ENCODE assay signal across 31 cellular contexts in the genomic region with DNA sequence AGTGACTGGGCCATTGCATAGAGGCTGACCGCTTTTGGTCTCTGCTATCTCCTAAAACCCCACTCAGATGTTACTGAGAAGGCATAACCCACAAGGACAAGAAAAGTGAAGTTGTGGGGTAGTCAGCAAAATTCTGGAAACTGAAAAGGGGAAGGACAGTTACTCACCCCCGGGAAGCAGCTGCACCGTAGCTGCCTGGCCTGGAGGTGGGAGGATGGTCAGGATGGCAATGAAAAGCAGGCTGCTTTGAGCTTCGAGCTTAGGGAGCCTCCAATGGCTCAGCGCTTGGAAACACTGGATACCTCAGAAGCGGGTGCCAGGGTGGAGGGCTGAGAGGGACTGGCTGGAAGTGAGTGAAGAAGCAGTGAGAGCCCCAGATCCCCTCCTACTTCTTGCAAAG. TPM values are rescaled to one million over a fixed set of nuclear protein-coding genes. Genes with fewer than 3 reads are reported as not detected.
DNase-seq lines count a peak whose midpoint lies in the region; ATAC-seq lines count a peak whose summit lies in the region.
"Had no signal": no experiment of that assay in that cellular context is flagged by ENCODE, and none has a peak within 500 bp of the region (broad histone marks: within the 10 kb centered on the region; RNA-seq: fewer than 3 reads in every experiment).

No MANE protein-coding gene starts in this region.

- DNase-seq in GF-D8 (lab: John Stamatoyannopoulos, UW), result peak; percentile 41
- DNase-seq in MV-4-11 (lab: John Stamatoyannopoulos, UW), result peak; percentile 94
- peak; percentile 77 for DNase-seq in SKM-1 treated with dmso at 0.1 percent for 144 hours (lab: John Stamatoyannopoulos, UW; ENCODE audit: unreplicated experiment)
- DNase-seq in naive thymus-derived CD4-positive, alpha-beta T cell, result no peak
- DNase-seq in HCEC 1CT, result no peak
- DNase-seq in activated T-helper 1 cell treated with anti-CD3 and anti-CD28 coated beads, Interleukin-12 subunit alpha, Interleukin-12 subunit beta, Interleukin-2, Interleukin-4 antibody, amounts not matched to agents 30 ng/mL and 10 ng/mL and 1 ng/mL, durations not matched to agents 14 hours and 24 hours and 36 hours (ENCODE audit: low spot score), result no peak
- DNase-seq: activated CD4-positive, alpha-beta T cell treated with anti-CD3 and anti-CD28 coated beads for 1 hour; activated CD8-positive, alpha-beta memory T cell treated with anti-CD3 and anti-CD28 coated beads, Interleukin-2, amount 50 U/mL, for 48 hours; activated CD8-positive, alpha-beta T cell treated with anti-CD3 and anti-CD28 coated beads for 36 hours; amniotic stem cell; cerebellar nuclear complex; COR-L47; foreskin fibroblast; heart left ventricle; NCI-H1417; NCI-H2029; NCI-H524 treated with DMSO at 0.1 percent for 48 hours; stimulated activated CD4-positive, alpha-beta T cell treated with anti-CD3 and anti-CD28 coated beads, Interleukin-2, amount 100 ng/mL, for 48 hours; T-helper 1 cell had no signal

- CTCF ChIA-PET in naive thymus-derived CD4-positive, alpha-beta T cell (lab: Charles Lee), result no interaction called here

- H3K27me3 ChIP-seq in naive thymus-derived CD4-positive, alpha-beta T cell (ENCODE audit: control insufficient read depth in 2 of 2, insufficient read depth in 2 of 2, low read length in 2 of 2), result no peaks in the 10 kb centered on the region
- H3K27me3 ChIP-seq: SJSA1, tibial artery had no signal

- H3K27ac ChIP-seq in naive thymus-derived CD4-positive, alpha-beta T cell (ENCODE audit: low read depth, low read length), result no peak overlapping the region
- H3K27ac ChIP-seq: heart left ventricle, SJSA1, tibial artery had no signal

- H3K27ac Mint-ChIP-seq in naive thymus-derived CD4-positive, alpha-beta T cell, result no peak overlapping the region
- no peak overlapping the region for H3K27ac Mint-ChIP-seq in activated T-helper 1 cell treated with anti-CD3 and anti-CD28 coated beads, Interleukin-12 subunit alpha, Interleukin-12 subunit beta, Interleukin-2, Interleukin-4 antibody, amounts not matched to agents 30 ng/mL and 10 ng/mL and 1 ng/mL, durations not matched to agents 14 hours and 24 hours and 36 hours
- H3K27ac Mint-ChIP-seq: activated CD8-positive, alpha-beta T cell treated with anti-CD3 and anti-CD28 coated beads for 36 hours; activated naive CD4-positive, alpha-beta T cell treated with anti-CD3 and anti-CD28 coated beads, Interleukin-2, amount 50 U/mL, for 24 hours; activated T-helper 17 cell treated with anti-CD3 and anti-CD28 coated beads, Interleukin-2, amount 50 U/mL, for 72 hours; brain; IgD-negative memory B cell; mesothelial cell of epicardium had no signal

- H3K36me3 ChIP-seq in naive thymus-derived CD4-positive, alpha-beta T cell (ENCODE audit: control insufficient read depth in 2 of 3, insufficient read depth in 3 of 3, low read length in 3 of 3), result no peaks in the 10 kb centered on the region
- H3K36me3 ChIP-seq: heart left ventricle, SJSA1, tibial artery had no signal

- POLR2A ChIA-PET in naive thymus-derived CD4-positive, alpha-beta T cell (lab: Charles Lee), result no interaction called here

- H3K9me3 ChIP-seq in naive thymus-derived CD4-positive, alpha-beta T cell (ENCODE audit: control insufficient read depth in 2 of 3, low read length in 3 of 3), result peaks cover 0 to 5% (median 0%) of the 10 kb centered on the region in 3 experiments
- H3K9me3 ChIP-seq: SJSA1 had no signal

- H3K4me3 Mint-ChIP-seq in naive thymus-derived CD4-positive, alpha-beta T cell, result no peak overlapping the region
- no peak overlapping the region for H3K4me3 Mint-ChIP-seq in activated T-helper 1 cell treated with anti-CD3 and anti-CD28 coated beads, Interleukin-12 subunit alpha, Interleukin-12 subunit beta, Interleukin-2, Interleukin-4 antibody, amounts not matched to agents 30 ng/mL and 10 ng/mL and 1 ng/mL, durations not matched to agents 14 hours and 24 hours and 36 hours
- H3K4me3 Mint-ChIP-seq: activated CD8-positive, alpha-beta T cell treated with anti-CD3 and anti-CD28 coated beads for 36 hours; activated naive CD4-positive, alpha-beta T cell treated with anti-CD3 and anti-CD28 coated beads, Interleukin-2, amount 50 U/mL, for 24 hours; activated T-helper 17 cell treated with anti-CD3 and anti-CD28 coated beads, Interleukin-2, amount 50 U/mL, for 72 hours; brain; mesothelial cell of epicardium had no signal

- intact Hi-C loops in naive thymus-derived CD4-positive, alpha-beta T cell (cut with micrococcal nuclease), result no loop called here
- intact Hi-C loops in activated T-helper 1 cell treated with anti-CD3 and anti-CD28 coated beads, Interleukin-12 subunit alpha, Interleukin-12 subunit beta, Interleukin-2, Interleukin-4 antibody, amounts not matched to agents 30 ng/mL and 10 ng/mL and 1 ng/mL, durations not matched to agents 14 hours and 24 hours and 36 hours (cut with micrococcal nuclease), result no loop called here

- peaks cover 0 to 19% (median 0%) of the 10 kb centered on the region in 5 donors for H3K36me3 Mint-ChIP-seq in naive thymus-derived CD4-positive, alpha-beta T cell
- peaks cover 12% of the 10 kb centered on the region for H3K36me3 Mint-ChIP-seq in activated T-helper 1 cell treated with anti-CD3 and anti-CD28 coated beads, Interleukin-12 subunit alpha, Interleukin-12 subunit beta, Interleukin-2, Interleukin-4 antibody, amounts not matched to agents 30 ng/mL and 10 ng/mL and 1 ng/mL, durations not matched to agents 14 hours and 24 hours and 36 hours (ENCODE audit: low read depth)
- H3K36me3 Mint-ChIP-seq: brain had no signal

- H3K4me3 ChIP-seq in naive thymus-derived CD4-positive, alpha-beta T cell (ENCODE audit: low read length), result no peak overlapping the region
- H3K4me3 ChIP-seq: heart left ventricle, SJSA1, tibial artery had no signal

- peaks cover 4 to 24% (median 10%) of the 10 kb centered on the region in 11 donors for H3K9me3 Mint-ChIP-seq in naive thymus-derived CD4-positive, alpha-beta T cell
- peaks cover 19% of the 10 kb centered on the region for H3K9me3 Mint-ChIP-seq in activated T-helper 1 cell treated with anti-CD3 and anti-CD28 coated beads, Interleukin-12 subunit alpha, Interleukin-12 subunit beta, Interleukin-2, Interleukin-4 antibody, amounts not matched to agents 30 ng/mL and 10 ng/mL and 1 ng/mL, durations not matched to agents 14 hours and 24 hours and 36 hours

- H3K4me1 ChIP-seq in naive thymus-derived CD4-positive, alpha-beta T cell (ENCODE audit: control insufficient read depth in 2 of 2, insufficient read depth in 2 of 2, low read length in 2 of 2), result no peaks in the 10 kb centered on the region
- H3K4me1 ChIP-seq: heart left ventricle, SJSA1 had no signal

- ATAC-seq in naive thymus-derived CD4-positive, alpha-beta T cell, result peak; percentile 57
- ATAC-seq in HG03565 (IDR thresholded peaks at IDR 0.05; ENCODE audit: unreplicated experiment), result no peak
- ATAC-seq: activated CD8-positive, alpha-beta T cell treated with anti-CD3 and anti-CD28 coated beads for 36 hours; activated T-helper 17 cell treated with anti-CD3 and anti-CD28 coated beads, Interleukin-2, amount 50 U/mL, for 72 hours; esophagus mucosa; heart left ventricle; sciatic nerve had no signal

- H3K4me1 Mint-ChIP-seq in naive thymus-derived CD4-positive, alpha-beta T cell, result no peaks in the 10 kb centered on the region
- no peaks in the 10 kb centered on the region for H3K4me1 Mint-ChIP-seq in activated T-helper 1 cell treated with anti-CD3 and anti-CD28 coated beads, Interleukin-12 subunit alpha, Interleukin-12 subunit beta, Interleukin-2, Interleukin-4 antibody, amounts not matched to agents 30 ng/mL and 10 ng/mL and 1 ng/mL, durations not matched to agents 14 hours and 24 hours and 36 hours (ENCODE audit: low read depth)
- H3K4me1 Mint-ChIP-seq: activated naive CD4-positive, alpha-beta T cell treated with anti-CD3 and anti-CD28 coated beads, Interleukin-2, amount 50 U/mL, for 24 hours; activated T-helper 17 cell treated with anti-CD3 and anti-CD28 coated beads, Interleukin-2, amount 50 U/mL, for 72 hours; brain; IgD-negative memory B cell; mesothelial cell of epicardium had no signal

- H3K27me3 Mint-ChIP-seq in naive thymus-derived CD4-positive, alpha-beta T cell, result peaks cover 0 to 7% (median under 1%) of the 10 kb centered on the region in 5 donors
- H3K27me3 Mint-ChIP-seq in activated T-helper 1 cell treated with anti-CD3 and anti-CD28 coated beads, Interleukin-12 subunit alpha, Interleukin-12 subunit beta, Interleukin-2, Interleukin-4 antibody, amounts not matched to agents 30 ng/mL and 10 ng/mL and 1 ng/mL, durations not matched to agents 14 hours and 24 hours and 36 hours (ENCODE audit: insufficient read depth), result no peaks in the 10 kb centered on the region
- H3K27me3 Mint-ChIP-seq: activated CD8-positive, alpha-beta T cell treated with anti-CD3 and anti-CD28 coated beads for 36 hours; activated naive CD4-positive, alpha-beta T cell treated with anti-CD3 and anti-CD28 coated beads, Interleukin-2, amount 50 U/mL, for 24 hours; activated T-helper 17 cell treated with anti-CD3 and anti-CD28 coated beads, Interleukin-2, amount 50 U/mL, for 72 hours had no signal

RNA-seq across cellular contexts. Expression of gene KCNK5, which starts 56.0 kb away (rescaled TPM):
- total RNA-seq in naive thymus-derived CD4-positive, alpha-beta T cell, result 1 to 10 TPM in 1 of 5 experiments, under 1 TPM in 2, not detected in 2; 0.24 to 9.6 (median 0.34) TPM
- polyA plus RNA-seq in naive thymus-derived CD4-positive, alpha-beta T cell, result under 1 TPM in 1 of 2 donors, not detected in 1; 0.20 TPM
- 36.7 and 38.7 TPM in 2 replicates for total RNA-seq in activated T-helper 1 cell treated with anti-CD3 and anti-CD28 coated beads, Interleukin-12 subunit alpha, Interleukin-12 subunit beta, Interleukin-2, Interleukin-4 antibody, amounts not matched to agents 30 ng/mL and 10 ng/mL and 1 ng/mL, durations not matched to agents 14 hours and 24 hours and 36 hours
- total RNA-seq: dermis microvascular lymphatic vessel endothelial cell, SJSA1 had no signal
- polyA plus RNA-seq: IgD-negative memory B cell, keratinocyte had no signal

RNA-seq across cellular contexts. Expression of gene SAYSD1, which starts 58.3 kb away (rescaled TPM):
- 10 to 100 TPM; 15.1 to 26.8 (median 19.8) TPM for total RNA-seq in naive thymus-derived CD4-positive, alpha-beta T cell
- polyA plus RNA-seq in naive thymus-derived CD4-positive, alpha-beta T cell, result 10 to 100 TPM; 18.6 to 21.6 TPM
- 12.1 and 12.9 TPM in 2 replicates for total RNA-seq in activated T-helper 1 cell treated with anti-CD3 and anti-CD28 coated beads, Interleukin-12 subunit alpha, Interleukin-12 subunit beta, Interleukin-2, Interleukin-4 antibody, amounts not matched to agents 30 ng/mL and 10 ng/mL and 1 ng/mL, durations not matched to agents 14 hours and 24 hours and 36 hours

Comparison
In these comparisons a context has a peak if more than half of its experiments do, and no peak if none do; other contexts are left out.
1. DNase-seq: peak in GF-D8 (single experiment), MV-4-11 (single experiment) and SKM-1 treated with dmso at 0.1 percent for 144 hours (single experiment); none in naive thymus-derived CD4-positive, alpha-beta T cell (0 of 9), HCEC 1CT (single experiment) and activated T-helper 1 cell treated with anti-CD3 and anti-CD28 coated beads, Interleukin-12 subunit alpha, Interleukin-12 subunit beta, Interleukin-2, Interleukin-4 antibody, amounts not matched to agents 30 ng/mL and 10 ng/mL and 1 ng/mL, durations not matched to agents 14 hours and 24 hours and 36 hours (single experiment).